ENCODE assay signal across 5 cellular contexts in genomic region chr16:2479996-2480395, GRCh38. TPM values are rescaled to one million over a fixed set of nuclear protein-coding genes. Genes with fewer than 3 reads are reported as not detected.
"Had no signal": no experiment of that assay in that cellular context is flagged by ENCODE, and none has a peak within 500 bp of the region (broad histone marks: within the 10 kb centered on the region; RNA-seq: fewer than 3 reads in every experiment).

No MANE protein-coding gene starts in this region.

RNA-seq across cellular contexts. Expression of gene NTN3, which starts 8.9 kb away (rescaled TPM):
- total RNA-seq: dermis blood vessel endothelial cell, gastrocnemius medialis, mesenteric fat pad had no signal
- polyA plus RNA-seq: heart left ventricle, immature natural killer cell had no signal

RNA-seq across cellular contexts. Expression of gene TEDC2, which starts 20.1 kb away (rescaled TPM):
- total RNA-seq: mesenteric fat pad had no signal
